In the genomic region with DNA sequence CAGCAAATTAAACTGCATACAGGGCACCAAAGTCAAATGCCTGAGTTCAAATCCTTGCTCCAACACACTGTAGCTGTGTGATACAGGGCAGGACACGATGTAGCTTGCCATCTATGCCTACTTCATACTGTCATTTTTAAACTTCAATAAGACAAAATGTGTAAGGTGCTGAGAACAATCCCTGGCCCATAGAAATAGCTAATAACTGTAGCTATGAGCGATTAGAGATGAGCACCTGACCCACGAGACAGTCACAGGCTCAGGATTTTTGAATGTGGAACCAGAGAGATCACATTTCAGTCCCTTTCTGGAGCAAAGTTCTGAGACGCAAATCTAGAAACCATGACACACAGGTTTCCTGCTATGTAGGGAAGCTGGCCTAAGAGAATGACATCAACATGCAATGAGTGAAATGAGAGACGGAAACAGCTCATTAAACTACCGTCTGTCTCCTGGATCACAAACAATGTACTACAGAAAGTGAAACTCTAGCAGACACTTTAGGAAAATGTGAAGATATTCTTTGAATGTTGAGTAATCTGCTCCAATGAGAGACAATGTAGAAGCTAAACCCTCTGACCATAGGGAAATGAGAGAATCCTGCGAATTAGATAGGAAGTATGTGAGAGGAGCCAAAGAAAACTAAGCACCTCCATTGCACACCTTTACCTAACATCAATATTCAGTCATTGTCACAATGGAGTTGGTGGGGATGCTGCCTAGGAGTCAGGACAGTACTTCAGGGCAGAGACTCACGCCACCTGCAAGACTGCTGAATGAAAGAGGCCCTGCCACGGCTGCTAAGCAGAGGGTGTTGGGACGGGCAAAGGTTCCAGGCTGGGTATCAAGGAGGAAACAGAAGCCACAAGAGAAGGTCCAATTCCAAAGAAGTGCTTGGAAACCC, we compare ENCODE assay signal across 8 cellular contexts. TPM values are rescaled to one million over a fixed set of nuclear protein-coding genes. Genes with fewer than 3 reads are reported as not detected.
A peak's percentile ranks its signal among the peaks of the same experiment; 100 is the strongest.
DNase-seq lines count a peak whose midpoint lies in the region; ATAC-seq and TF ChIP-seq lines count a peak whose summit lies in the region.

No MANE protein-coding gene starts in this region.

- H3K4me3 ChIP-seq in parathyroid adenoma (ENCODE audit: low read depth, low read length) (no peak overlapping the region), suprapubic skin (no peak overlapping the region)

- TF ChIP-seq CTCF in parathyroid adenoma (IDR thresholded peaks at IDR 0.05) = no peak
- no peak for TF ChIP-seq CTCF in suprapubic skin (IDR thresholded peaks at IDR 0.05)

- no peak for TF ChIP-seq EP300 in suprapubic skin (IDR thresholded peaks at IDR 0.05)

- H3K79me2 ChIP-seq in parathyroid adenoma = peaks cover 11% of the 10 kb centered on the region

- H3K4me1 ChIP-seq in parathyroid adenoma (peaks cover 10% of the 10 kb centered on the region), suprapubic skin (no peaks in the 10 kb centered on the region)

- peak overlapping the region; percentile 26 for H3K4me2 ChIP-seq in parathyroid adenoma (ENCODE audit: low read length)

- ATAC-seq in HG02981 (IDR thresholded peaks at IDR 0.05; ENCODE audit: unreplicated experiment) = peak; percentile 61

- H3K9ac ChIP-seq in parathyroid adenoma = no peak overlapping the region

- H3K4me1 Mint-ChIP-seq in T-helper 2 cell treated with Interferon-gamma antibody and Interleukin-4, amounts not matched to agents 5 μg/mL and 100 μg/mL, for 36 hours (ENCODE audit: low read depth) = peaks cover 11% of the 10 kb centered on the region

- peak in 2 of 3 donors; percentile 9 to 27 for DNase-seq in stimulated activated CD4-positive, alpha-beta T cell treated with anti-CD3 and anti-CD28 coated beads, Interleukin-12 subunit alpha, Interleukin-12 subunit beta, amount 100 ng/mL, for 48 hours (ENCODE audit: low read depth in 2 of 3, low spot score in 1 of 3)
- no peak for DNase-seq in stimulated activated CD4-positive, alpha-beta T cell treated with anti-CD3 and anti-CD28 coated beads, Interleukin-4, amount 100 ng/mL, for 1 hour
- peak; percentile 52 for DNase-seq in T-helper 2 cell treated with Interferon-gamma antibody and Interleukin-4, amounts not matched to agents 5 μg/mL and 100 μg/mL, for 36 hours (ENCODE audit: low spot score)
- no peak for DNase-seq in suprapubic skin (ENCODE audit: low spot score in 2 of 2)
- no peak for DNase-seq in HUDEP-2 (lab: John Stamatoyannopoulos, UW; ENCODE audit: unreplicated experiment in 76 of 76)
- no peak for DNase-seq in stimulated activated CD8-positive, alpha-beta memory T cell treated with anti-CD3 and anti-CD28 coated beads, Interleukin-4, amount 100 ng/mL, for 48 hours

- peak overlapping the region; percentile 7 for H2AFZ ChIP-seq in parathyroid adenoma

- H3K36me3 ChIP-seq in parathyroid adenoma (ENCODE audit: control insufficient read depth, insufficient read depth, low read length) (no peaks in the 10 kb centered on the region), suprapubic skin (no peaks in the 10 kb centered on the region)

- 73% methylated on average over 10 of the region's 10 CpGs for WGBS in suprapubic skin

- no peaks in the 10 kb centered on the region for H3K9me3 ChIP-seq in parathyroid adenoma (ENCODE audit: control insufficient read depth, low read length)
- no peaks in the 10 kb centered on the region for H3K9me3 ChIP-seq in suprapubic skin

- no peaks in the 10 kb centered on the region for H3K36me3 Mint-ChIP-seq in T-helper 2 cell treated with Interferon-gamma antibody and Interleukin-4, amounts not matched to agents 5 μg/mL and 100 μg/mL, for 36 hours (ENCODE audit: low read depth)

- TF ChIP-seq POLR2A in suprapubic skin (IDR thresholded peaks at IDR 0.05) = no peak

- no peaks in the 10 kb centered on the region for H3K9me3 Mint-ChIP-seq in T-helper 2 cell treated with Interferon-gamma antibody and Interleukin-4, amounts not matched to agents 5 μg/mL and 100 μg/mL, for 36 hours

- H3K27me3 Mint-ChIP-seq in T-helper 2 cell treated with Interferon-gamma antibody and Interleukin-4, amounts not matched to agents 5 μg/mL and 100 μg/mL, for 36 hours (ENCODE audit: low read depth) = peaks cover 3% of the 10 kb centered on the region

- peak overlapping the region; percentile 83 for H3K27ac Mint-ChIP-seq in T-helper 2 cell treated with Interferon-gamma antibody and Interleukin-4, amounts not matched to agents 5 μg/mL and 100 μg/mL, for 36 hours

- H3K4me3 Mint-ChIP-seq in T-helper 2 cell treated with Interferon-gamma antibody and Interleukin-4, amounts not matched to agents 5 μg/mL and 100 μg/mL, for 36 hours = peak overlapping the region; percentile 64

- peak overlapping the region; percentile 37 for H3K27ac ChIP-seq in parathyroid adenoma
- H3K27ac ChIP-seq in suprapubic skin = no peak overlapping the region

- H3K27me3 ChIP-seq in parathyroid adenoma (ENCODE audit: control insufficient read depth, insufficient read depth, low read length) (no peaks in the 10 kb centered on the region), suprapubic skin (no peaks in the 10 kb centered on the region)

RNA-seq across cellular contexts. Expression of a gene that starts 25.5 kb away (rescaled TPM):
- 1 to 10 TPM; 1.8 to 3.4 (median 2.2) TPM for total RNA-seq in suprapubic skin

Comparison
In these comparisons a context has a peak if more than half of its experiments do, and no peak if none do; other contexts are left out.
1. DNase-seq: peak in stimulated activated CD4-positive, alpha-beta T cell treated with anti-CD3 and anti-CD28 coated beads, Interleukin-12 subunit alpha, Interleukin-12 subunit beta, amount 100 ng/mL, for 48 hours (2 of 3) and T-helper 2 cell treated with Interferon-gamma antibody and Interleukin-4, amounts not matched to agents 5 μg/mL and 100 μg/mL, for 36 hours (single experiment); none in stimulated activated CD4-positive, alpha-beta T cell treated with anti-CD3 and anti-CD28 coated beads, Interleukin-4, amount 100 ng/mL, for 1 hour (single experiment), suprapubic skin (0 of 2), HUDEP-2 (0 of 76) and stimulated activated CD8-positive, alpha-beta memory T cell treated with anti-CD3 and anti-CD28 coated beads, Interleukin-4, amount 100 ng/mL, for 48 hours (single experiment).